8 cellular contexts compared by ENCODE assay signal in the genomic region with DNA sequence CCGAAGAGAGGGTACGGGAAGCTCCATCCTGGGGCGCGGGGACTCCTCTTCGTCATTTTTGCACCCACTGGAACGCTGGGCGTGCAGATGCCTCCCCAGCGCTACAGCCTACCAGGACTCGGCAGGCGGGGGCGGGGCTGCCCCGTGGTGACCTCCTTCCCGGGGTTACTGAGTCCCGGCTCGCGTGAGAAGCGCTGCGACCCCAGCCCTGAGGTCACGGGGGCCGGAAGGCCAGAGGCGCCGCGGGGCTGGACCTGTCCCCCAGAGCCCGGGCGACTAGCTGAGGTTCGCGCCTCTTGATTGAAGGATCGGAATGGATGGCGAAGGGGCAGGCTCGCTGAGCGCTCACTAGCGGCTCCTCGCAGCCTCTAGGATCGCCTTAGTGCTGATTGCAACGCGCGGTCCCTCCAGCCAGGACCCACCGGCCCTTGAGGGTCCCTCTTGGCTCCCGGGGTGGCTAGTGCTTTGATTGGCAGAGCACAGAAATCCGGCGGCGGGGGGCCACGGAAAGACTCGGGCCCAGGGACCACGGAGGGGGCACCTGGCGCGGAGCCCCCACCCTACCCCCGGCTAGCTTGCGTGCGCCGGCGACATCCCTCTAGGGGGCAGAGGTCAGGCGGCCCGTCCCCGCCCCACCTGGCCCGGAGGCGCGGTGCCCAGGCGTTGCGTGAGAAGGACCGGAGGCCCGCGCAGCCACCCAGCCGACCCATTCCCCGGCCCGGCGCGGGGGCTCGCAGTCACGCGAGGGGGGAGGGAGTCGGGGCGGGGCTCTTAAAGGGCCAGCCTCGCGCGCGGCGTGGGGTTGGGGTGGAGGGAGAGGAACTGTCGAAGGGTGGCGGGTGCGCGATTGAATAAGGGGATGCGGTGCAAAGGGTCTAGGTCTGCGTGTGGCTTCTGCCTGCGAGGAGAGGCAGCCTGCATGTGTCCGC. TPM values are rescaled to one million over a fixed set of nuclear protein-coding genes. Genes with fewer than 3 reads are reported as not detected.
DNase-seq lines count a peak whose midpoint lies in the region; ATAC-seq, FAIRE-seq and TF ChIP-seq lines count a peak whose summit lies in the region.

No MANE protein-coding gene starts in this region.

- no peak overlapping the region for H3K27ac ChIP-seq in DOHH2 (ENCODE audit: low read depth, low read length)
- H3K27ac ChIP-seq in HUES48 (ENCODE audit: low read depth, low read length) = peak overlapping the region; percentile 54
- H3K27ac ChIP-seq in lung (ENCODE audit: low read depth in 1 of 2, low read length in 1 of 2) = peak overlapping the region in 1 of 2 donors; percentile 89

- no peaks in the 10 kb centered on the region for H3K36me3 ChIP-seq in DOHH2 (ENCODE audit: control insufficient read depth, low read length)
- H3K36me3 ChIP-seq in HUES48 (ENCODE audit: control insufficient read depth, insufficient read depth, low read length) = no peaks in the 10 kb centered on the region
- H3K36me3 ChIP-seq in lung (ENCODE audit: control insufficient read depth in 2 of 2, insufficient read depth in 2 of 2, low read length in 2 of 2) = peaks cover 0 to 1% of the 10 kb centered on the region in 2 donors

- WGBS in lung, 2 donors = 2% methylated on average over 76 to 86 of the region's 86 CpGs

- no peak overlapping the region for H3K9ac ChIP-seq in HUES48 (ENCODE audit: low read depth, low read length)

- DNase-seq in activated CD4-positive, CD25-positive, alpha-beta regulatory T cell (lab: John Stamatoyannopoulos, UW) = peak; percentile 19 to 31 (median 25)
- DNase-seq in cerebellar cortex (ENCODE audit: low spot score) = peak; percentile 14
- no peak for DNase-seq in lung (ENCODE audit: low spot score)
- DNase-seq in stimulated activated CD8-positive, alpha-beta memory T cell treated with anti-CD3 and anti-CD28 coated beads, Interleukin-15, amount 100 ng/mL, for 48 hours (ENCODE audit: low read depth in 2 of 2) = peak; percentile 40 to 42
- DNase-seq in Ammon's horn (ENCODE audit: low spot score) = no peak
- DNase-seq in RCC 7860 (ENCODE audit: low spot score) = no peak

- peak; percentile 50 for ATAC-seq in lung (ENCODE audit: insufficient read depth, low FRiP score)

- no peak for FAIRE-seq in RCC 7860 (lab: Jason Lieb, UNC)

- H4K20me1 ChIP-seq in DOHH2 (ENCODE audit: control insufficient read depth, insufficient read depth, low read depth, low read length) = no peaks in the 10 kb centered on the region

- TF ChIP-seq CTCF in DOHH2 (IDR thresholded peaks at IDR 0.05; ENCODE audit: low read depth, low read length, poor library complexity, severe bottlenecking) (no peak), lung (IDR thresholded peaks at IDR 0.05; ENCODE audit: control extremely low read depth, extremely low read depth) (no peak)

- H3K4me3 ChIP-seq in DOHH2 (ENCODE audit: low read length) (peak overlapping the region; percentile 61), HUES48 (ENCODE audit: low read depth, low read length) (peak overlapping the region; percentile 71), lung (peak overlapping the region; percentile 51)

- no peaks in the 10 kb centered on the region for H3K9me2 ChIP-seq in DOHH2 (replicated peaks; ENCODE audit: control insufficient read depth, low read length)

- H3K4me2 ChIP-seq in DOHH2 (ENCODE audit: low read length) = peak overlapping the region; percentile 68

- H3K4me1 ChIP-seq in DOHH2 (ENCODE audit: control insufficient read depth, low read length) = peaks cover 9% of the 10 kb centered on the region; the same call in 1 of the 2 replicates
- peaks cover 3% of the 10 kb centered on the region; the same call in 1 of the 2 replicates for H3K4me1 ChIP-seq in HUES48 (ENCODE audit: control insufficient read depth, insufficient read depth, low read length)
- peaks cover 0 to 34% of the 10 kb centered on the region in 2 donors for H3K4me1 ChIP-seq in lung (ENCODE audit: control insufficient read depth in 2 of 2, insufficient read depth in 2 of 2, low read length in 2 of 2)

- H3K79me2 ChIP-seq in DOHH2 (ENCODE audit: control insufficient read depth, low read length) = no peaks in the 10 kb centered on the region

- no peaks in the 10 kb centered on the region for H3K9me3 ChIP-seq in DOHH2 (ENCODE audit: control insufficient read depth, insufficient read depth, low read length)
- no peaks in the 10 kb centered on the region for H3K9me3 ChIP-seq in HUES48 (ENCODE audit: control insufficient read depth, insufficient read depth, low read length)
- H3K9me3 ChIP-seq in lung (ENCODE audit: control insufficient read depth in 2 of 2, insufficient read depth in 1 of 2, low read length in 1 of 2) = no peaks in the 10 kb centered on the region

- no peaks in the 10 kb centered on the region for H3F3A ChIP-seq in DOHH2 (ENCODE audit: control insufficient read depth, insufficient read depth)

- peaks cover 40% of the 10 kb centered on the region for H3K27me3 ChIP-seq in DOHH2 (ENCODE audit: control insufficient read depth, low read length)
- H3K27me3 ChIP-seq in HUES48 (ENCODE audit: control insufficient read depth, insufficient read depth, low read length) = peaks cover 35% of the 10 kb centered on the region
- no peaks in the 10 kb centered on the region for H3K27me3 ChIP-seq in lung (ENCODE audit: control insufficient read depth, insufficient read depth)

RNA-seq across cellular contexts. Expression of gene CYP1A1, which starts 0.8 kb away (rescaled TPM):
- under 1 TPM; 0.31 to 1.00 TPM for total RNA-seq in lung
- 10 to 100 TPM in 1 of 2 donors, under 1 TPM in 1; 0.46 to 15.0 TPM for polyA plus RNA-seq in lung

RNA-seq across cellular contexts. Expression of gene CYP1A2, which starts 22.5 kb away (rescaled TPM):
- total RNA-seq in lung = under 1 TPM in 1 of 2 donors, not detected in 1; 0.17 TPM
- under 1 TPM; 0.05 to 0.57 TPM for polyA plus RNA-seq in lung

RNA-seq across cellular contexts. Expression of gene EDC3, which starts 30.3 kb away (rescaled TPM):
- total RNA-seq in lung = 10 to 100 TPM; 27.1 to 31.9 TPM
- polyA plus RNA-seq in lung = 10 to 100 TPM; 15.3 to 17.0 TPM

RNA-seq across cellular contexts. Expression of gene CSK, which starts 55.8 kb away (rescaled TPM):
- total RNA-seq in lung = 10 to 100 TPM; 39.7 to 82.9 TPM
- polyA plus RNA-seq in lung = 10 to 100 TPM; 40.9 to 99.1 TPM

Comparison
In these comparisons a context has a peak if more than half of its experiments do, and no peak if none do; other contexts are left out.
1. DNase-seq: peak in activated CD4-positive, CD25-positive, alpha-beta regulatory T cell (4 of 4), cerebellar cortex (single experiment) and stimulated activated CD8-positive, alpha-beta memory T cell treated with anti-CD3 and anti-CD28 coated beads, Interleukin-15, amount 100 ng/mL, for 48 hours (2 of 2); none in lung (single experiment), Ammon's horn (single experiment) and RCC 7860 (single experiment).
2. Peak in every context shown above with its lines, with median percentiles within 50 percentile points of each other: H3K4me3 ChIP-seq.